In the genomic region with DNA sequence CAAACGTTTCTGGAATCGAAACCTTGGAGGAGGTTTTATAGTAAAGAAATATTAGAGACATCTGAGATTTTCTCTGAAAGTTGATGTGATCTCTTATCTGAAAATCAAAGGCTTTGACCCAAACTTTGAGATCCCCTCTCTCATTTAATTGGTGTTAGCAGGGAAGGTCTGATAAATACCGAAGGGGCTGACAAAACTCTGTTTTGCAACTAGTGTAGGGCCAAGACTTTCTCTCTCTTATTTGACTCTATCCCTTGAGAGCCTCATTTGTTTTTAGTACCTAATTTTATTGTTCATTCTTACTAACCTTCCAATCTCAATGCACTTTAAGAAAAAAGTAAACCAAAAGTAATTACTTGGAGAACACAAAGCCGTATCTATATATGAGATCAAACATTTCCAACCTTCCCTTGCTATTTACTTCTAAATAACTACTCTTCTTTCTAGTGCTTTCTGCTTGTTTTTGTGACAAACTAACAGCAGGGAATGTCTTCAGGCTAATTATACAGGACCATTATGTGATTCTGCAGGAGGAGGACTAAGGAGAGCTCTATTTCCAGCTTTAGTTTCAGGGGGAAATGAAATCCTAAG, we compare ENCODE assay signal across 15 cellular contexts. TPM values are rescaled to one million over a fixed set of nuclear protein-coding genes. Genes with fewer than 3 reads are reported as not detected.
DNase-seq lines count a peak whose midpoint lies in the region; ATAC-seq and TF ChIP-seq lines count a peak whose summit lies in the region.
"Had no signal": no experiment of that assay in that cellular context is flagged by ENCODE, and none has a peak within 500 bp of the region (broad histone marks: within the 10 kb centered on the region; RNA-seq: fewer than 3 reads in every experiment).

No MANE protein-coding gene starts in this region.

- POLR2A ChIA-PET in activated CD4-positive, alpha-beta T cell treated with anti-CD3 and anti-CD28 coated beads, Interleukin-2, amount 10 ng/mL, durations not matched to agents 7 days and 5 days (lab: Charles Lee) = no interaction called here
- POLR2A ChIA-PET in WTC11 (lab: Charles Lee) = interaction anchor here (0.6 kb wide), 1 partner anchor 335 kb away, joined by 6 read pairs; no protein-coding TSS in a partner anchor

- ATAC-seq in WTC11 = no peak
- ATAC-seq in HG03442 (IDR thresholded peaks at IDR 0.05; ENCODE audit: unreplicated experiment) = no peak

- no peaks in the 10 kb centered on the region for H3K9me3 Mint-ChIP-seq in activated CD4-positive, alpha-beta T cell treated with anti-CD3 and anti-CD28 coated beads, Interleukin-2, amount 10 ng/mL, durations not matched to agents 7 days and 5 days
- no peaks in the 10 kb centered on the region for H3K9me3 Mint-ChIP-seq in WTC11
- H3K9me3 Mint-ChIP-seq: memory B cell had no signal

- H3K36me3 Mint-ChIP-seq in activated CD4-positive, alpha-beta T cell treated with anti-CD3 and anti-CD28 coated beads, Interleukin-2, amount 10 ng/mL, durations not matched to agents 7 days and 5 days (ENCODE audit: low read depth) = no peaks in the 10 kb centered on the region
- H3K36me3 Mint-ChIP-seq in WTC11 = no peaks in the 10 kb centered on the region
- H3K36me3 Mint-ChIP-seq: activated CD8-positive, alpha-beta memory T cell treated with anti-CD3 and anti-CD28 coated beads, Interleukin-2, amount 10 ng/mL, durations not matched to agents 7 days and 5 days; memory B cell had no signal

- H3K79me2 ChIP-seq in MM.1S (ENCODE audit: low read length) = no peaks in the 10 kb centered on the region

- no peak for DNase-seq in activated CD4-positive, alpha-beta T cell treated with anti-CD3 and anti-CD28 coated beads, Interleukin-2, amount 10 ng/mL, durations not matched to agents 7 days and 5 days
- no peak for DNase-seq in activated CD4-positive, alpha-beta T cell treated with anti-CD3 and anti-CD28 coated beads for 4 hours
- DNase-seq in MM.1S = no peak
- no peak for DNase-seq in WTC11 (ENCODE audit: low spot score)
- DNase-seq in activated T-cell treated with anti-CD3 and anti-CD28 coated beads, Interleukin-2, amount 50 U/mL, for 48 hours = no peak
- DNase-seq: activated CD8-positive, alpha-beta memory T cell treated with anti-CD3 and anti-CD28 coated beads, Interleukin-2, amount 10 ng/mL, durations not matched to agents 7 days and 5 days; dorsolateral prefrontal cortex; NCI-H1048; NCI-H526 treated with DMSO at 0.1 percent for 48 hours; trophoblast cell had no signal

- H3K9me2 ChIP-seq in MM.1S (replicated peaks; ENCODE audit: insufficient read depth, low read length) = no peaks in the 10 kb centered on the region

- no peaks in the 10 kb centered on the region for H4K20me1 ChIP-seq in MM.1S (ENCODE audit: insufficient read depth, low read length)

- H2AFZ ChIP-seq in MM.1S (ENCODE audit: low read length) = no peak overlapping the region

- CTCF ChIA-PET in activated CD4-positive, alpha-beta T cell treated with anti-CD3 and anti-CD28 coated beads, Interleukin-2, amount 10 ng/mL, durations not matched to agents 7 days and 5 days (lab: Charles Lee) = interaction anchor here (1.0 to 3.5 kb wide), 3 partner anchors 128 to 590 kb away, joined by 3 to 22 read pairs (median 4); no protein-coding TSS in a partner anchor
- CTCF ChIA-PET in WTC11 (lab: Charles Lee) = interaction anchor here (1.0 to 5.3 kb wide), 5 partner anchors 43 to 307 kb away, joined by 3 to 143 read pairs (median 10); a partner anchor contains a TSS

- H3K4me1 Mint-ChIP-seq in activated CD4-positive, alpha-beta T cell treated with anti-CD3 and anti-CD28 coated beads, Interleukin-2, amount 10 ng/mL, durations not matched to agents 7 days and 5 days = peaks cover 29% of the 10 kb centered on the region
- peaks cover 9% of the 10 kb centered on the region for H3K4me1 Mint-ChIP-seq in WTC11

- no peaks in the 10 kb centered on the region for H3K36me3 ChIP-seq in MM.1S (replicated peaks; ENCODE audit: insufficient read depth, low read length)
- no peaks in the 10 kb centered on the region for H3K36me3 ChIP-seq in ectodermal cell (ENCODE audit: control insufficient read depth, insufficient read depth, low read length)
- H3K36me3 ChIP-seq in skeletal muscle satellite cell (ENCODE audit: insufficient read depth, low read length) = no peaks in the 10 kb centered on the region

- peaks cover 5% of the 10 kb centered on the region for H3K27me3 Mint-ChIP-seq in activated CD4-positive, alpha-beta T cell treated with anti-CD3 and anti-CD28 coated beads, Interleukin-2, amount 10 ng/mL, durations not matched to agents 7 days and 5 days
- no peaks in the 10 kb centered on the region; the same call in 1 of the 2 replicates for H3K27me3 Mint-ChIP-seq in WTC11 (ENCODE audit: low read depth)

- H3K4me1 ChIP-seq in MM.1S (ENCODE audit: low read length) = peaks cover 16% of the 10 kb centered on the region
- peaks cover 10% of the 10 kb centered on the region for H3K4me1 ChIP-seq in ectodermal cell (ENCODE audit: control insufficient read depth, insufficient read depth, low read length)
- H3K4me1 ChIP-seq in skeletal muscle satellite cell (ENCODE audit: control insufficient read depth, insufficient read depth, low read length) = peaks cover 11% of the 10 kb centered on the region

- peak overlapping the region; percentile 49 for H3K4me3 Mint-ChIP-seq in activated CD4-positive, alpha-beta T cell treated with anti-CD3 and anti-CD28 coated beads, Interleukin-2, amount 10 ng/mL, durations not matched to agents 7 days and 5 days
- no peak overlapping the region for H3K4me3 Mint-ChIP-seq in WTC11
- H3K4me3 Mint-ChIP-seq: activated CD8-positive, alpha-beta memory T cell treated with anti-CD3 and anti-CD28 coated beads, Interleukin-2, amount 10 ng/mL, durations not matched to agents 7 days and 5 days; memory B cell had no signal

- peak overlapping the region; percentile 80 for H3K27ac Mint-ChIP-seq in activated CD4-positive, alpha-beta T cell treated with anti-CD3 and anti-CD28 coated beads, Interleukin-2, amount 10 ng/mL, durations not matched to agents 7 days and 5 days
- no peak overlapping the region for H3K27ac Mint-ChIP-seq in WTC11
- H3K27ac Mint-ChIP-seq: activated CD8-positive, alpha-beta memory T cell treated with anti-CD3 and anti-CD28 coated beads, Interleukin-2, amount 10 ng/mL, durations not matched to agents 7 days and 5 days; memory B cell had no signal

- no peak overlapping the region for H3K4me3 ChIP-seq in MM.1S (ENCODE audit: low read length)
- no peak overlapping the region for H3K4me3 ChIP-seq in ectodermal cell (ENCODE audit: insufficient read depth, low read depth, low read length)
- peak overlapping the region; percentile 37 for H3K4me3 ChIP-seq in skeletal muscle satellite cell (ENCODE audit: low read length)
- H3K4me3 ChIP-seq: dorsolateral prefrontal cortex had no signal

- H3K27me3 ChIP-seq in MM.1S (replicated peaks; ENCODE audit: insufficient read depth, low read length) (0 out of 2 replicates have a peak, but pooled peaks cover 10% of the 10 kb centered on the region), ectodermal cell (ENCODE audit: control insufficient read depth, insufficient read depth, low read length, poor library complexity, severe bottlenecking) (no peaks in the 10 kb centered on the region), skeletal muscle satellite cell (ENCODE audit: control insufficient read depth, insufficient read depth, low read length) (peaks cover 18% of the 10 kb centered on the region)
- H3K27me3 ChIP-seq: foreskin keratinocyte had no signal

- H3K27ac ChIP-seq in MM.1S (ENCODE audit: low read length) (no peak overlapping the region), ectodermal cell (ENCODE audit: insufficient read depth, low read depth, low read length, poor library complexity, severe bottlenecking) (peak overlapping the region; percentile 27)
- H3K27ac ChIP-seq: foreskin keratinocyte had no signal

- 80 to 88% methylated on average over 4 of the region's 4 CpGs for WGBS in ectodermal cell, 2 experiments

- H3K9ac ChIP-seq in MM.1S (ENCODE audit: low read length) (no peak overlapping the region), skeletal muscle satellite cell (ENCODE audit: low read depth, low read length) (no peak overlapping the region)

- H3K9me3 ChIP-seq in MM.1S (replicated peaks; ENCODE audit: insufficient read depth, low read length) (no peaks in the 10 kb centered on the region), ectodermal cell (ENCODE audit: control insufficient read depth, low read length) (no peaks in the 10 kb centered on the region), skeletal muscle satellite cell (replicated peaks; ENCODE audit: low read length) (no peaks in the 10 kb centered on the region)

- H3K4me2 ChIP-seq in MM.1S (ENCODE audit: low read depth, low read length) (peak overlapping the region; percentile 39), skeletal muscle satellite cell (ENCODE audit: low read length) (peak overlapping the region; percentile 69)

- no peaks in the 10 kb centered on the region for H3F3A ChIP-seq in MM.1S (ENCODE audit: insufficient read depth, low read length)

- TF ChIP-seq CTCF in MM.1S (IDR thresholded peaks at IDR 0.05; ENCODE audit: low read length) = no peak
- TF ChIP-seq CTCF in WTC11 (IDR thresholded peaks at IDR 0.05) = no peak

TF ChIP-seq in WTC11, 78 proteins besides CTCF, POLR2A, EP300 and RAD21 (continues in another document):
- TF ChIP-seq CREB1 (CRISPR knock-in tag; IDR thresholded peaks at IDR 0.05) = no peak
- TF ChIP-seq, protein P1, sequence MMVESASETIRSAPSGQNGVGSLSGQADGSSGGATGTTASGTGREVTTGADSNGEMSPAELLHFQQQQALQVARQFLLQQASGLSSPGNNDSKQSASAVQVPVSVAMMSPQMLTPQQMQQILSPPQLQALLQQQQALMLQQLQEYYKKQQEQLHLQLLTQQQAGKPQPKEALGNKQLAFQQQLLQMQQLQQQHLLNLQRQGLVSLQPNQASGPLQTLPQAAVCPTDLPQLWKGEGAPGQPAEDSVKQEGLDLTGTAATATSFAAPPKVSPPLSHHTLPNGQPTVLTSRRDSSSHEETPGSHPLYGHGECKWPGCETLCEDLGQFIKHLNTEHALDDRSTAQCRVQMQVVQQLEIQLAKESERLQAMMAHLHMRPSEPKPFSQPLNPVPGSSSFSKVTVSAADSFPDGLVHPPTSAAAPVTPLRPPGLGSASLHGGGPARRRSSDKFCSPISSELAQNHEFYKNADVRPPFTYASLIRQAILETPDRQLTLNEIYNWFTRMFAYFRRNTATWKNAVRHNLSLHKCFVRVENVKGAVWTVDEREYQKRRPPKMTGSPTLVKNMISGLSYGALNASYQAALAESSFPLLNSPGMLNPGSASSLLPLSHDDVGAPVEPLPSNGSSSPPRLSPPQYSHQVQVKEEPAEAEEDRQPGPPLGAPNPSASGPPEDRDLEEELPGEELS (CRISPR knock-in tag; IDR thresholded peaks at IDR 0.05) = no peak
- no peak for TF ChIP-seq RORB (CRISPR knock-in tag; IDR thresholded peaks at IDR 0.05)
- TF ChIP-seq ETV6 (CRISPR knock-in tag; IDR thresholded peaks at IDR 0.05) = no peak

RNA-seq across cellular contexts. Expression of gene NPVF, which starts 33.4 kb away (rescaled TPM):
- total RNA-seq in activated CD4-positive, alpha-beta T cell treated with anti-CD3 and anti-CD28 coated beads, Interleukin-2, amount 10 ng/mL, durations not matched to agents 7 days and 5 days = not detected
- not detected for polyA plus RNA-seq in ectodermal cell (2013, experiment 1 of 4)
- not detected for polyA plus RNA-seq in ectodermal cell (2013, experiment 2 of 4)
- polyA plus RNA-seq in ectodermal cell (2013, experiment 3 of 4) = not detected
- polyA plus RNA-seq in ectodermal cell (2013, experiment 4 of 4) = not detected
- total RNA-seq in skeletal muscle satellite cell (2012; rRNA removed) = not detected in 2 replicates
- not detected in 3 replicates for total RNA-seq in WTC11 (2021)
- total RNA-seq: activated CD8-positive, alpha-beta memory T cell treated with anti-CD3 and anti-CD28 coated beads, Interleukin-2, amount 10 ng/mL, durations not matched to agents 7 days and 5 days; dorsolateral prefrontal cortex; foreskin keratinocyte had no signal
- polyA plus RNA-seq: foreskin keratinocyte had no signal
